10 cellular contexts compared by ENCODE assay signal in genomic region chr19:14494451-14494850, GRCh38. TPM values are rescaled to one million over a fixed set of nuclear protein-coding genes. Genes with fewer than 3 reads are reported as not detected.
A peak's percentile ranks its signal among the peaks of the same experiment; 100 is the strongest.
DNase-seq lines count a peak whose midpoint lies in the region; ATAC-seq and TF ChIP-seq lines count a peak whose summit lies in the region.
"Had no signal": no experiment of that assay in that cellular context is flagged by ENCODE, and none has a peak within 500 bp of the region (broad histone marks: within the 10 kb centered on the region; RNA-seq: fewer than 3 reads in every experiment).

No MANE protein-coding gene starts in this region.

- TF ChIP-seq CTCF in H9 (conservative IDR thresholded peaks at IDR 0.05) = no peak
- TF ChIP-seq CTCF in gastroesophageal sphincter (IDR thresholded peaks at IDR 0.05) = no peak

- no peak overlapping the region for H2BK12ac ChIP-seq in H9 (ENCODE audit: insufficient read length, low read depth, low read length)

- H3K9me3 ChIP-seq in H9 (ENCODE audit: control insufficient read depth, low read depth, low read length) (no peaks in the 10 kb centered on the region), gastroesophageal sphincter (no peaks in the 10 kb centered on the region)
- H3K9me3 ChIP-seq: prostate gland had no signal

- no peak overlapping the region for H4K91ac ChIP-seq in H9 (ENCODE audit: insufficient read length, low read depth, low read length)

- H3K18ac ChIP-seq in H9 (ENCODE audit: insufficient read length, low read depth, low read length) = no peak overlapping the region

- no peak overlapping the region for H3K56ac ChIP-seq in H9 (ENCODE audit: insufficient read length, low read depth, low read length)

- H3K23me2 ChIP-seq in H9 (ENCODE audit: insufficient read length, low read depth, low read length, poor library complexity, severe bottlenecking) = peaks cover 4% of the 10 kb centered on the region

- no peak overlapping the region for H4K8ac ChIP-seq in H9 (replicated peaks; ENCODE audit: insufficient read length, low read depth, low read length)

- intact Hi-C loops in activated T-helper 1 cell treated with anti-CD3 and anti-CD28 coated beads, Interleukin-12 subunit alpha, Interleukin-12 subunit beta, Interleukin-2, Interleukin-4 antibody, amounts not matched to agents 30 ng/mL and 10 ng/mL and 1 ng/mL, durations not matched to agents 14 hours and 24 hours and 36 hours (cut with micrococcal nuclease) = no loop called here

- H3K36me3 Mint-ChIP-seq in H9 (ENCODE audit: insufficient read depth in 1 of 3, low read depth in 3 of 3) = peaks cover 18 to 40% (median 30%) of the 10 kb centered on the region in 3 experiments
- peaks cover 3% of the 10 kb centered on the region for H3K36me3 Mint-ChIP-seq in activated T-helper 1 cell treated with anti-CD3 and anti-CD28 coated beads, Interleukin-12 subunit alpha, Interleukin-12 subunit beta, Interleukin-2, Interleukin-4 antibody, amounts not matched to agents 30 ng/mL and 10 ng/mL and 1 ng/mL, durations not matched to agents 14 hours and 24 hours and 36 hours (ENCODE audit: low read depth)
- H3K36me3 Mint-ChIP-seq in stimulated activated effector memory CD8-positive, alpha-beta T cell treated with anti-CD3 and anti-CD28 coated beads, Interleukin-12 subunit alpha, Interleukin-12 subunit beta, amount 100 ng/mL, for 72 hours = peaks cover 20% of the 10 kb centered on the region

- no peak for TF ChIP-seq POLR2A in gastroesophageal sphincter (IDR thresholded peaks at IDR 0.05)

- H4K20me1 ChIP-seq in H9 (ENCODE audit: control insufficient read depth, insufficient read depth, insufficient read length) = no peaks in the 10 kb centered on the region

- peak overlapping the region; percentile 87 to 94 for H3K4me3 Mint-ChIP-seq in H9
- H3K4me3 Mint-ChIP-seq in activated T-helper 1 cell treated with anti-CD3 and anti-CD28 coated beads, Interleukin-12 subunit alpha, Interleukin-12 subunit beta, Interleukin-2, Interleukin-4 antibody, amounts not matched to agents 30 ng/mL and 10 ng/mL and 1 ng/mL, durations not matched to agents 14 hours and 24 hours and 36 hours = peak overlapping the region; percentile 87
- peak overlapping the region; percentile 72 for H3K4me3 Mint-ChIP-seq in stimulated activated effector memory CD8-positive, alpha-beta T cell treated with anti-CD3 and anti-CD28 coated beads, Interleukin-12 subunit alpha, Interleukin-12 subunit beta, amount 100 ng/mL, for 72 hours

- peaks cover 0 to 32% of the 10 kb centered on the region in 2 donors for H3K36me3 ChIP-seq in gastroesophageal sphincter
- peaks cover 2% of the 10 kb centered on the region for H3K36me3 ChIP-seq in H7 (replicated peaks; ENCODE audit: control insufficient read depth, insufficient read depth, low read length)
- H3K36me3 ChIP-seq: prostate gland had no signal

- peaks cover 2% of the 10 kb centered on the region; the same call in 1 of the 2 replicates for H3K79me2 ChIP-seq in H9 (ENCODE audit: insufficient read depth, low read length)

- peaks cover 4% of the 10 kb centered on the region; the same call in 1 of the 2 replicates for H3K4me1 ChIP-seq in H9 (ENCODE audit: insufficient read depth, low read length)
- H3K4me1 ChIP-seq in gastroesophageal sphincter = peaks cover 0 to 55% (median 15%) of the 10 kb centered on the region in 3 donors

- no peak overlapping the region for H3K4me2 ChIP-seq in H9 (ENCODE audit: insufficient read depth, insufficient read length, low read length)

- H3K14ac ChIP-seq in H9 (ENCODE audit: insufficient read depth, low read length) = no peak overlapping the region

- H3T11ph ChIP-seq in H9 (ENCODE audit: low read length) = no peak overlapping the region

- ATAC-seq in gastroesophageal sphincter (no peak), HG02938 (IDR thresholded peaks at IDR 0.05; ENCODE audit: unreplicated experiment) (no peak), HG02610 (IDR thresholded peaks at IDR 0.05; ENCODE audit: unreplicated experiment) (no peak), HG03342 (IDR thresholded peaks at IDR 0.05; ENCODE audit: unreplicated experiment) (no peak)
- ATAC-seq in stimulated activated effector memory CD8-positive, alpha-beta T cell treated with anti-CD3 and anti-CD28 coated beads, Interleukin-12 subunit alpha, Interleukin-12 subunit beta, amount 100 ng/mL, for 72 hours = no peak

- no peak overlapping the region for H3K4ac ChIP-seq in H9 (ENCODE audit: low read depth, low read length)

- H2AFZ ChIP-seq in H9 (ENCODE audit: low read length) = no peak overlapping the region

- H3K27me3 ChIP-seq in H9 (ENCODE audit: insufficient read depth, low read length) (no peaks in the 10 kb centered on the region), gastroesophageal sphincter (no peaks in the 10 kb centered on the region), H7 (ENCODE audit: control insufficient read depth, insufficient read depth, low read length) (no peaks in the 10 kb centered on the region)

- H3K27ac ChIP-seq in H9 (ENCODE audit: insufficient read length, low read depth, low read length) (no peak overlapping the region), gastroesophageal sphincter (peak overlapping the region in 3 of 4 donors; percentile 84 to 88 (median 87))

- no peak for TF ChIP-seq EP300 in gastroesophageal sphincter (IDR thresholded peaks at IDR 0.05)

- H3K4me3 ChIP-seq in gastroesophageal sphincter (peak overlapping the region in 1 of 2 donors; percentile 96), H7 (ENCODE audit: insufficient read depth, low read depth, low read length) (no peak overlapping the region)

- no peaks in the 10 kb centered on the region; the same call in none of the 2 replicates for H3K27me3 Mint-ChIP-seq in H9 (ENCODE audit: low read depth)
- no peaks in the 10 kb centered on the region for H3K27me3 Mint-ChIP-seq in activated T-helper 1 cell treated with anti-CD3 and anti-CD28 coated beads, Interleukin-12 subunit alpha, Interleukin-12 subunit beta, Interleukin-2, Interleukin-4 antibody, amounts not matched to agents 30 ng/mL and 10 ng/mL and 1 ng/mL, durations not matched to agents 14 hours and 24 hours and 36 hours (ENCODE audit: insufficient read depth)

- H3K79me1 ChIP-seq in H9 (ENCODE audit: insufficient read depth, low read depth, low read length, poor library complexity, severe bottlenecking) = peaks cover 3% of the 10 kb centered on the region

- no peak overlapping the region for H4K5ac ChIP-seq in H9 (ENCODE audit: insufficient read length, low read depth, low read length)

- H2AK5ac ChIP-seq in H9 (ENCODE audit: insufficient read length, low read length) = no peak overlapping the region

- peaks cover 22% of the 10 kb centered on the region in 2 experiments for H3K4me1 Mint-ChIP-seq in H9
- peaks cover 12% of the 10 kb centered on the region for H3K4me1 Mint-ChIP-seq in activated T-helper 1 cell treated with anti-CD3 and anti-CD28 coated beads, Interleukin-12 subunit alpha, Interleukin-12 subunit beta, Interleukin-2, Interleukin-4 antibody, amounts not matched to agents 30 ng/mL and 10 ng/mL and 1 ng/mL, durations not matched to agents 14 hours and 24 hours and 36 hours (ENCODE audit: low read depth)
- peaks cover 18% of the 10 kb centered on the region for H3K4me1 Mint-ChIP-seq in stimulated activated effector memory CD8-positive, alpha-beta T cell treated with anti-CD3 and anti-CD28 coated beads, Interleukin-12 subunit alpha, Interleukin-12 subunit beta, amount 100 ng/mL, for 72 hours

- H2BK20ac ChIP-seq in H9 (ENCODE audit: low read depth, low read length, poor library complexity, severe bottlenecking) = no peak overlapping the region

- no peak for DNase-seq in H9
- no peak for DNase-seq in activated T-helper 1 cell treated with anti-CD3 and anti-CD28 coated beads, Interleukin-12 subunit alpha, Interleukin-12 subunit beta, Interleukin-2, Interleukin-4 antibody, amounts not matched to agents 30 ng/mL and 10 ng/mL and 1 ng/mL, durations not matched to agents 14 hours and 24 hours and 36 hours (ENCODE audit: low spot score)
- no peak for DNase-seq in stimulated activated effector memory CD8-positive, alpha-beta T cell treated with anti-CD3 and anti-CD28 coated beads, Interleukin-12 subunit alpha, Interleukin-12 subunit beta, amount 100 ng/mL, for 72 hours (ENCODE audit: low spot score in 2 of 2)
- DNase-seq in H7 = no peak
- DNase-seq: NCI-H187 treated with DMSO at 0.1 percent for 48 hours had no signal

- no peak overlapping the region for H2BK120ac ChIP-seq in H9 (ENCODE audit: low read depth, low read length, poor library complexity, severe bottlenecking)

- WGBS in H9 (ENCODE audit: extremely low coverage, insufficient read length, low lambda C conversion rate) = no CpG with 5 or more reads among the region's 5 CpGs
- WGBS in gastroesophageal sphincter (ENCODE audit: low coverage in 1 of 2), 2 donors = 63 to 84% methylated on average over 3 of the region's 5 CpGs

- H3K9ac ChIP-seq in H9 (ENCODE audit: extremely low read depth, insufficient read length, low read length) = no peak overlapping the region

- no peaks in the 10 kb centered on the region for H3K9me3 Mint-ChIP-seq in H9
- no peaks in the 10 kb centered on the region for H3K9me3 Mint-ChIP-seq in activated T-helper 1 cell treated with anti-CD3 and anti-CD28 coated beads, Interleukin-12 subunit alpha, Interleukin-12 subunit beta, Interleukin-2, Interleukin-4 antibody, amounts not matched to agents 30 ng/mL and 10 ng/mL and 1 ng/mL, durations not matched to agents 14 hours and 24 hours and 36 hours
- H3K9me3 Mint-ChIP-seq in stimulated activated effector memory CD8-positive, alpha-beta T cell treated with anti-CD3 and anti-CD28 coated beads, Interleukin-12 subunit alpha, Interleukin-12 subunit beta, amount 100 ng/mL, for 72 hours = no peaks in the 10 kb centered on the region

- no peak overlapping the region for H2BK15ac ChIP-seq in H9 (ENCODE audit: low read depth, low read length)

- H3K27ac Mint-ChIP-seq in H9 = 0 out of 7 replicates have a peak overlapping the region, but pooled peaks of 1 of the 3 experiments have one; percentile 13
- peak overlapping the region; percentile 12 for H3K27ac Mint-ChIP-seq in activated T-helper 1 cell treated with anti-CD3 and anti-CD28 coated beads, Interleukin-12 subunit alpha, Interleukin-12 subunit beta, Interleukin-2, Interleukin-4 antibody, amounts not matched to agents 30 ng/mL and 10 ng/mL and 1 ng/mL, durations not matched to agents 14 hours and 24 hours and 36 hours
- H3K27ac Mint-ChIP-seq in stimulated activated effector memory CD8-positive, alpha-beta T cell treated with anti-CD3 and anti-CD28 coated beads, Interleukin-12 subunit alpha, Interleukin-12 subunit beta, amount 100 ng/mL, for 72 hours = peak overlapping the region; percentile 76

- no peak overlapping the region for H2BK5ac ChIP-seq in H9 (ENCODE audit: insufficient read length, low read length)

- H3K23ac ChIP-seq in H9 (ENCODE audit: insufficient read length, low read depth, low read length) = no peak overlapping the region

RNA-seq across cellular contexts. Expression of gene GIPC1, which starts 1.5 kb away (rescaled TPM):
- total RNA-seq in H9 (2021) (70.6 and 75.0 TPM in 2 replicates), gastroesophageal sphincter (100 to 1,000 TPM in 1 of 4 donors, 10 to 100 TPM in 3; 63.8 to 115 (median 78.3) TPM)
- total RNA-seq in activated T-helper 1 cell treated with anti-CD3 and anti-CD28 coated beads, Interleukin-12 subunit alpha, Interleukin-12 subunit beta, Interleukin-2, Interleukin-4 antibody, amounts not matched to agents 30 ng/mL and 10 ng/mL and 1 ng/mL, durations not matched to agents 14 hours and 24 hours and 36 hours = 42.9 and 43.7 TPM in 2 replicates
- total RNA-seq in H7 (2014; rRNA removed; shearing (Covaris generic)) = 97.8 and 116 TPM in 2 replicates

RNA-seq across cellular contexts. Expression of gene PTGER1, which starts 19.3 kb away (rescaled TPM):
- total RNA-seq in H9 (2021) (0.63 and 0.66 TPM in 2 replicates), gastroesophageal sphincter (1 to 10 TPM in 2 of 4 donors, under 1 TPM in 2; 0.23 to 4.6 (median 1.3) TPM)
- total RNA-seq in activated T-helper 1 cell treated with anti-CD3 and anti-CD28 coated beads, Interleukin-12 subunit alpha, Interleukin-12 subunit beta, Interleukin-2, Interleukin-4 antibody, amounts not matched to agents 30 ng/mL and 10 ng/mL and 1 ng/mL, durations not matched to agents 14 hours and 24 hours and 36 hours = 0.44 and 0.78 TPM in 2 replicates
- 0.22 and 0.35 TPM in 2 replicates for total RNA-seq in H7 (2014; rRNA removed; shearing (Covaris generic))

RNA-seq across cellular contexts. Expression of gene DNAJB1, which starts 23.7 kb away (rescaled TPM):
- total RNA-seq in H9 (2021) (77.7 and 87.0 TPM in 2 replicates), gastroesophageal sphincter (10 to 100 TPM; 59.3 to 72.8 (median 68.2) TPM)
- 104 and 120 TPM in 2 replicates for total RNA-seq in activated T-helper 1 cell treated with anti-CD3 and anti-CD28 coated beads, Interleukin-12 subunit alpha, Interleukin-12 subunit beta, Interleukin-2, Interleukin-4 antibody, amounts not matched to agents 30 ng/mL and 10 ng/mL and 1 ng/mL, durations not matched to agents 14 hours and 24 hours and 36 hours
- total RNA-seq in H7 (2014; rRNA removed; shearing (Covaris generic)) = 44.6 and 46.9 TPM in 2 replicates

RNA-seq across cellular contexts. Expression of gene TECR, which starts 34.9 kb away (rescaled TPM):
- total RNA-seq in H9 (2021) (162 and 164 TPM in 2 replicates), gastroesophageal sphincter (10 to 100 TPM; 21.3 to 27.2 (median 24.3) TPM)
- 110 and 120 TPM in 2 replicates for total RNA-seq in activated T-helper 1 cell treated with anti-CD3 and anti-CD28 coated beads, Interleukin-12 subunit alpha, Interleukin-12 subunit beta, Interleukin-2, Interleukin-4 antibody, amounts not matched to agents 30 ng/mL and 10 ng/mL and 1 ng/mL, durations not matched to agents 14 hours and 24 hours and 36 hours
- 88.2 and 99.4 TPM in 2 replicates for total RNA-seq in H7 (2014; rRNA removed; shearing (Covaris generic))
